8 cellular contexts compared by ENCODE assay signal in the genomic region with DNA sequence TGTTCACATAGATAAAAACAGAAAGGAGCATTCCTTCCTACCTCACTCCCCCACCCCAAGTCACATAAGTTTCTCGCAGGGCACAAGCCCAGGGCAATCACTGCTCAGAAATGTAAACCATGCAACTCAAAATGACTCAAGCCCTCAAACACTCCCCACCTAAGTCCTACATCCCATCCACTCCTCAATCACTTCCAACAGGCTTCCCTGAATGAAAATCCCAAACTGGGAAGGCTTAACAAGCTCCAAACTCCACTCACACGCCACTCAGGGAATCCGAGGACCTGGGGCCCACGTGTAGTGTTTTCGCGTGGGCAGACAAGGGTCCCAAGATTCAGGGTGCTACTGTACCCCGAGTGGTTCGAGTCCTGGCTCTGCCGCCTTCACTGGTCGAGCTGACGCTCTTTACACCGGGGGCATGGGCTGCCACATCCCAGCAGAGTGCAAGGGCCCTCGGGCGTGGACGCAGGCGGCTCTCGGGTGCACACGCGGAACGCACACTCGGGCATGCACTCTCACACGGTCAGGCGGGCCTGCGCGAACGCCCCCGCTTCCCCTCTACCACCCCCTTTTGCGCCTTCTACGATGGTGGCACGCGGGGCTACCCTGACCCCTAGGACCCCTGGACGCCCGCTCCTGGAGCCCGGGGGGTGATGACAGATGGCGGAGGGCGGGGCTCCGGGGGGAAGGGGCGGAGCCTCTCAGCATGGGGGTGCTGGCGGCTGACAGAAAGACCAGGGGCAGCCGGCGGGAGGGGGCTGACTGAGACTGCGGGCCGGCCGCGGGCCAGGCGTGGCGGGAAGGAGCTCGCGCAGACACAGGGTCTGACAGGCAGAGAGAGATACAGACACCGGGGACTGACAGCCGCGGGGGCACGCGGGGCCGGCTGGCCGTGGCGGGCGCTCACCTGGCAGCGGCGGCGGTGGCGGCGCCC. TPM values are rescaled to one million over a fixed set of nuclear protein-coding genes. Genes with fewer than 3 reads are reported as not detected.
DNase-seq lines count a peak whose midpoint lies in the region; ATAC-seq, FAIRE-seq and TF ChIP-seq lines count a peak whose summit lies in the region.

No MANE protein-coding gene starts in this region.

- ATAC-seq in HG02610 (IDR thresholded peaks at IDR 0.05; ENCODE audit: unreplicated experiment) (peak; percentile 67), WTC11 (peak; percentile 36)

- peak; percentile 93 for DNase-seq in GM13976 (ENCODE audit: low spot score)
- peak; percentile 51 for DNase-seq in NCI-H1092 (lab: John Stamatoyannopoulos, UW)
- peak; percentile 77 for DNase-seq in WTC11 (ENCODE audit: low spot score)
- peak; percentile 79 for DNase-seq in bronchial epithelial cell (ENCODE audit: low read depth)
- DNase-seq in islet precursor cell = peak; percentile 85
- peak; percentile 64 to 79 for DNase-seq in stimulated activated CD4-positive, alpha-beta T cell treated with anti-CD3 and anti-CD28 coated beads, Interleukin-15, amount 100 ng/mL, for 1 hour (ENCODE audit: low read depth in 1 of 2, low spot score in 1 of 2)
- no peak for DNase-seq in DMS153 (lab: John Stamatoyannopoulos, UW)

- H3K27me3 ChIP-seq in bronchial epithelial cell (ENCODE audit: control insufficient read depth, insufficient read depth, low read length) = no peaks in the 10 kb centered on the region

- no peaks in the 10 kb centered on the region for H3K36me3 Mint-ChIP-seq in WTC11

- POLR2A ChIA-PET in WTC11 (lab: Charles Lee) = no interaction called here

- no peaks in the 10 kb centered on the region for H3K36me3 ChIP-seq in bronchial epithelial cell (ENCODE audit: control insufficient read depth, insufficient read depth, low read length)

- peaks cover 15% of the 10 kb centered on the region for H3K4me1 Mint-ChIP-seq in WTC11

- CTCF ChIA-PET in WTC11 (lab: Charles Lee) = interaction anchor here (1.3 to 2.4 kb wide), 5 partner anchors 10 to 182 kb away, joined by 4 to 12 read pairs (median 5); partner anchors contain the start of gene LPIN3

- in situ Hi-C loops in GM13976 (cut with MboI; ENCODE audit: low sequenced_read_pairs, unreplicated experiment) = no loop called here

- FAIRE-seq in bronchial epithelial cell (lab: Jason Lieb, UNC) = no peak

- peaks cover under 1% of the 10 kb centered on the region; the same call in 1 of the 2 replicates for H3K9me3 Mint-ChIP-seq in WTC11

- TF ChIP-seq CTCF in GM13976 (IDR thresholded peaks at IDR 0.05; ENCODE audit: borderline replicate concordance, control extremely low read depth, extremely low read depth, insufficient read depth, missing control alignments) (no peak), WTC11 (IDR thresholded peaks at IDR 0.05) (no peak), bronchial epithelial cell (IDR thresholded peaks at IDR 0.05; ENCODE audit: insufficient read depth, low read length, severe bottlenecking) (no peak)

- H3K4me3 Mint-ChIP-seq in WTC11 = peak overlapping the region; percentile 75

- peak overlapping the region; percentile 90 for H3K4me3 ChIP-seq in bronchial epithelial cell (ENCODE audit: low read depth, low read length)

- peaks cover 24% of the 10 kb centered on the region for H3K27me3 Mint-ChIP-seq in WTC11 (ENCODE audit: low read depth)

- no peak overlapping the region; the same call in 1 of the 2 replicates for H3K27ac Mint-ChIP-seq in WTC11

TF ChIP-seq in WTC11, 78 proteins besides CTCF, POLR2A, EP300 and RAD21 (continues in another document):
- TF ChIP-seq CREB1 (CRISPR knock-in tag; IDR thresholded peaks at IDR 0.05) = no peak
- TF ChIP-seq ZNF671 (CRISPR knock-in tag; IDR thresholded peaks at IDR 0.05) = no peak
- no peak for TF ChIP-seq ELF4 (CRISPR knock-in tag; IDR thresholded peaks at IDR 0.05; ENCODE audit: low read depth)
- no peak for TF ChIP-seq NR3C1 (CRISPR knock-in tag; conservative IDR thresholded peaks at IDR 0.05; ENCODE audit: low read depth)
- TF ChIP-seq, protein P1, sequence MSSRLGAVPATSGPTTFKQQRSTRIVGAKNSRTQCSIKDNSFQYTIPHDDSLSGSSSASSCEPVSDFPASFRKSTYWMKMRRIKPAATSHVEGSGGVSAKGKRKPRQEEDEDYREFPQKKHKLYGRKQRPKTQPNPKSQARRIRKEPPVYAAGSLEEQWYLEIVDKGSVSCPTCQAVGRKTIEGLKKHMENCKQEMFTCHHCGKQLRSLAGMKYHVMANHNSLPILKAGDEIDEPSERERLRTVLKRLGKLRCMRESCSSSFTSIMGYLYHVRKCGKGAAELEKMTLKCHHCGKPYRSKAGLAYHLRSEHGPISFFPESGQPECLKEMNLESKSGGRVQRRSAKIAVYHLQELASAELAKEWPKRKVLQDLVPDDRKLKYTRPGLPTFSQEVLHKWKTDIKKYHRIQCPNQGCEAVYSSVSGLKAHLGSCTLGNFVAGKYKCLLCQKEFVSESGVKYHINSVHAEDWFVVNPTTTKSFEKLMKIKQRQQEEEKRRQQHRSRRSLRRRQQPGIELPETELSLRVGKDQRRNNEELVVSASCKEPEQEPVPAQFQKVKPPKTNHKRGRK (CRISPR knock-in tag; IDR thresholded peaks at IDR 0.05; ENCODE audit: borderline replicate concordance) = no peak
- no peak for TF ChIP-seq TCF7 (CRISPR knock-in tag; IDR thresholded peaks at IDR 0.05; ENCODE audit: low read depth)
- TF ChIP-seq ZMAT4 (CRISPR knock-in tag; IDR thresholded peaks at IDR 0.05) = no peak
- TF ChIP-seq ZBTB21 (CRISPR knock-in tag; IDR thresholded peaks at IDR 0.05; ENCODE audit: borderline replicate concordance) = no peak
- TF ChIP-seq, protein P2, sequence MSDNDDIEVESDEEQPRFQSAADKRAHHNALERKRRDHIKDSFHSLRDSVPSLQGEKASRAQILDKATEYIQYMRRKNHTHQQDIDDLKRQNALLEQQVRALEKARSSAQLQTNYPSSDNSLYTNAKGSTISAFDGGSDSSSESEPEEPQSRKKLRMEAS (CRISPR knock-in tag; IDR thresholded peaks at IDR 0.05) = 0 out of 2 replicates have a peak, but pooled peaks have one; percentile 30
- TF ChIP-seq, protein P3, sequence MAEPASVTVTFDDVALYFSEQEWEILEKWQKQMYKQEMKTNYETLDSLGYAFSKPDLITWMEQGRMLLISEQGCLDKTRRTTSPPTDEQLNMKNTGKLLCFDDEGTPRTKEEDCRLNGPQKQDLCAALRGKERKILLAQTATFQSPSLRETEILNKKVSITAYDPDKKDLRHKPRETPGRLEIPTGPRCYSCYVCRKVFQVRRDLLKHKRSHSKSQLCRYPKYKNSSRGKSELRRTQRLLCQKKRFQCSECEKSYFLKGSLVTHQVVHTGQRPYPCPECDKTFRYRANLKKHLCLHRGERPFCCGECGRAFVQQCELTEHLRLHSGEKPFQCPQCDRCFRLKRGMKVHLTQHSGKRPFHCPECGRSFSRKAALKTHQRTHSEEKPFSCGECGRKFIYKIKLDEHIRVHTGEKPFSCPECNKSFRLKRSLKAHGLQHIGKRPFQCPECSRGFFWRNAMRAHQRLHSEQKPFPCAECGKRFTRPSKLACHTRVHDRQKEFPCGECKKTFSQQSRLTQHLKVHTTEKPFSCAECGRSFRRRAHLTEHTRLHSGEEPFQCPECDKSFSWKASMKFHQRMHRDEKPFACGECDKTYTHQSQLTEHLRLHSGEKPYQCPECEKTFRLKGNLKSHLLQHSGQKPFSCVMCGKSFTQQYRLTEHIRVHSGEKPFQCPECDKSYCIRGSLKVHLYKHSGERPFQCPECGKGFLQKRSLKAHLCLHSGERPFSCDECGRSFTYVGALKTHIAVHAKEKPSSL (CRISPR knock-in tag; conservative IDR thresholded peaks at IDR 0.05) = no peak
- no peak for TF ChIP-seq TEAD1 (CRISPR knock-in tag; IDR thresholded peaks at IDR 0.05)
- no peak for TF ChIP-seq ZNF263 (CRISPR knock-in tag; IDR thresholded peaks at IDR 0.05; ENCODE audit: low read depth)
- no peak for TF ChIP-seq MLX (CRISPR knock-in tag; IDR thresholded peaks at IDR 0.05)
- peak; percentile 58 for TF ChIP-seq SP1 (CRISPR knock-in tag; conservative IDR thresholded peaks at IDR 0.05)
- TF ChIP-seq, protein P4, sequence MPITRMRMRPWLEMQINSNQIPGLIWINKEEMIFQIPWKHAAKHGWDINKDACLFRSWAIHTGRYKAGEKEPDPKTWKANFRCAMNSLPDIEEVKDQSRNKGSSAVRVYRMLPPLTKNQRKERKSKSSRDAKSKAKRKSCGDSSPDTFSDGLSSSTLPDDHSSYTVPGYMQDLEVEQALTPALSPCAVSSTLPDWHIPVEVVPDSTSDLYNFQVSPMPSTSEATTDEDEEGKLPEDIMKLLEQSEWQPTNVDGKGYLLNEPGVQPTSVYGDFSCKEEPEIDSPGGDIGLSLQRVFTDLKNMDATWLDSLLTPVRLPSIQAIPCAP (CRISPR knock-in tag; IDR thresholded peaks at IDR 0.05) = no peak
- TF ChIP-seq CREM (CRISPR knock-in tag; IDR thresholded peaks at IDR 0.05) = no peak
- peak; percentile 75; the same call in 1 of the 2 replicates for TF ChIP-seq GABPB1 (CRISPR knock-in tag; IDR thresholded peaks at IDR 0.05)
- no peak for TF ChIP-seq USF1 (CRISPR knock-in tag; IDR thresholded peaks at IDR 0.05)
- no peak for TF ChIP-seq GTF2I (CRISPR knock-in tag; conservative IDR thresholded peaks at IDR 0.05)
- no peak for TF ChIP-seq TP53 (CRISPR knock-in tag; IDR thresholded peaks at IDR 0.05)
- no peak for TF ChIP-seq JUN (CRISPR knock-in tag; IDR thresholded peaks at IDR 0.05)
- no peak for TF ChIP-seq IRF2 (CRISPR knock-in tag; IDR thresholded peaks at IDR 0.05; ENCODE audit: borderline replicate concordance, low read depth)

RNA-seq across cellular contexts. Expression of gene ZHX3, which starts 0.7 kb away (rescaled TPM):
- 7.5 to 9.6 TPM (median 8.6 TPM) in 3 replicates for total RNA-seq in WTC11 (2021)
- 5.8 and 14.5 TPM in 2 replicates for total RNA-seq in bronchial epithelial cell

RNA-seq across cellular contexts. Expression of gene LPIN3, which starts 23.8 kb away (rescaled TPM):
- total RNA-seq in WTC11 (2021) (7.9 to 8.5 TPM (median 8.2 TPM) in 3 replicates), bronchial epithelial cell (3.9 and 10.0 TPM in 2 replicates)

RNA-seq across cellular contexts. Expression of gene EMILIN3, which starts 49.7 kb away (rescaled TPM):
- total RNA-seq in WTC11 (2021) (5.5 to 6.0 TPM (median 5.8 TPM) in 3 replicates), bronchial epithelial cell (not detected in 2 replicates)
